8 cellular contexts compared by ENCODE assay signal in the genomic region with DNA sequence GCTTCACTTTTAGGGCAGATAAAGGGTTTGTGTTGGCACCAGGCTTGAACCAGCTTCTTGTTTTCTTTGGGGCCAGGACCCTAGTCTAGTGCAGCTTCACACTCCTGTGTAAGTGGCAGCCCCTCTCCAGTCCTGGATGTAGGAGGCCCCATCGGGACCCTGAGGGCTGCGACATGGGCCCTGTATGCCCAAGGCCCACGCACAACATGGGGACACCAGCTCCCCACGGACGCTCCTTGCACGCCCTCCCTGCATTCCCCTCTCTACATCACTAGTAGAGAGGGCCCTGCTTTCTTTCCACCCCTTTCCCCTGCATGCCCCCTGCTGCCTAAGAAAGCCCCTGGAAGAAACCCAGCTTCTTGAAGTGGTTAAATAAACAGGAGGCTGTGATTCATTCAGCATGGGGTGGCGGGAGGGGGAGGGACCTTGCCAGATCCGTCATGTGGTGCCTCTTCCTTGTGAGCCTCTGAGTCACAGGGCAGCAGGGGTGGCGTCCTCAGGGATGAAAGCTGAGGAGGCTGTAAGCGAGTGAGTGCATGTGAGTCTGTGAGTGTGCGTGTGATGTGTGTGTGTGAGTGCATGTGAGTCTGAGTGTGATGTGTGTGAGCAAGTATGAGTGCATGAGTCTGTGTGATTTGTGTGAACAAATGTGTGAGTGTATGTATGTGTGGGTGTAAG. TPM values are rescaled to one million over a fixed set of nuclear protein-coding genes. Genes with fewer than 3 reads are reported as not detected.
DNase-seq lines count a peak whose midpoint lies in the region; ATAC-seq, FAIRE-seq and TF ChIP-seq lines count a peak whose summit lies in the region.

No MANE protein-coding gene starts in this region.

- H3K9me3 ChIP-seq in BLaER1 treated with 17β-estradiol and CSF1 and Interleukin-3, amounts not matched to agents 10 nM and 100 nM (replicated peaks in 1 of 11) = peaks cover 0 to 8% (median 6%) of the 10 kb centered on the region in 11 experiments; a peak in 7 of 22 replicates
- H3K9me3 ChIP-seq in breast epithelium (no peaks in the 10 kb centered on the region), HepG2 (ENCODE audit: low read length) (peaks cover 21% of the 10 kb centered on the region; the same call in 1 of the 2 replicates)

- TF ChIP-seq CTCF in breast epithelium (IDR thresholded peaks at IDR 0.05) = no peak
- no peak for TF ChIP-seq CTCF in HepG2 (CRISPR knock-in tag; IDR thresholded peaks at IDR 0.05)

- intact Hi-C loops in breast epithelium (cut with DNase I; ENCODE audit: low total_unique reads) = no loop called here
- intact Hi-C loops in HepG2 (cut with micrococcal nuclease; ENCODE audit: unreplicated experiment) = no loop called here

- no peak for TF ChIP-seq EP300 in HepG2 (IDR thresholded peaks at IDR 0.05; ENCODE audit: low read depth in 2 of 2, low read length in 2 of 2)
- no peak for TF ChIP-seq EP300 in HepG2 (CRISPR knock-in tag; IDR thresholded peaks at IDR 0.05; ENCODE audit: borderline replicate concordance)

- in situ Hi-C loops in HepG2 (cut with HindIII; ENCODE audit: extremely low pct_ligation_motif_present, low pct_unique_long_range_greater_than_20kb) = no loop called here

- no peaks in the 10 kb centered on the region for H3K79me2 ChIP-seq in HepG2 (ENCODE audit: insufficient read depth, low read length)

- peak overlapping the region in 3 of 11 experiments; percentile 2 to 11 (median 9); a peak in 2 of 22 replicates for H3K9ac ChIP-seq in BLaER1 treated with 17β-estradiol and CSF1 and Interleukin-3, amounts not matched to agents 10 nM and 100 nM
- H3K9ac ChIP-seq in HepG2 (ENCODE audit: insufficient read depth, low read depth, low read length) = no peak overlapping the region

- CTCF ChIA-PET in HepG2 (lab: Yijun Ruan, JAX; ENCODE audit: low intra/inter-chr PET ratio, low total read pairs) = no interaction called here

- ATAC-seq in HepG2 (no peak), GM19463 (IDR thresholded peaks at IDR 0.05; ENCODE audit: unreplicated experiment) (no peak)

- TF ChIP-seq POLR2A in breast epithelium (IDR thresholded peaks at IDR 0.05) (no peak), HepG2 (IDR thresholded peaks at IDR 0.05; ENCODE audit: insufficient read depth in 1 of 2, low read depth in 2 of 2, low read length in 2 of 2) (no peak)

- BruUV-seq in HepG2 (replicated peaks; lab: Mats Ljungman, UMichigan) = no TSS peak

- 50% methylated on average over 11 of the region's 11 CpGs for WGBS in HepG2 (ENCODE audit: low lambda C conversion rate)

- POLR2A ChIA-PET in HepG2 (lab: Yijun Ruan, JAX) = no interaction called here

- H3K4me1 ChIP-seq in BLaER1 treated with 17β-estradiol and CSF1 and Interleukin-3, amounts not matched to agents 10 nM and 100 nM = peaks cover 0 to 28% (median 10%) of the 10 kb centered on the region in 10 experiments; a peak in 14 of 20 replicates
- H3K4me1 ChIP-seq in breast epithelium = no peaks in the 10 kb centered on the region
- peaks cover 21% of the 10 kb centered on the region for H3K4me1 ChIP-seq in HepG2 (ENCODE audit: insufficient read depth, low read length)

- DNase-seq in NCI-H226 (peak; percentile 92), breast epithelium (ENCODE audit: low spot score in 2 of 2) (peak; percentile 81 to 82), HepG2 (ENCODE audit: low spot score) (peak; percentile 22), NAMALWA (ENCODE audit: low spot score) (no peak)
- peak; percentile 49 for DNase-seq in stimulated activated CD8-positive, alpha-beta memory T cell treated with anti-CD3 and anti-CD28 coated beads, Interleukin-4, amount 100 ng/mL, for 24 hours (ENCODE audit: low read depth)
- no peak for DNase-seq in effector CD8-positive, alpha-beta T cell (lab: John Stamatoyannopoulos, UW)

- no peaks in the 10 kb centered on the region; a peak in 1 of 22 replicates for H4K20me1 ChIP-seq in BLaER1 treated with 17β-estradiol and CSF1 and Interleukin-3, amounts not matched to agents 10 nM and 100 nM
- H4K20me1 ChIP-seq in HepG2 (ENCODE audit: insufficient read depth, low read length) = no peaks in the 10 kb centered on the region

- no peak for FAIRE-seq in HepG2 (lab: Jason Lieb, UNC)

- H3K27ac ChIP-seq in BLaER1 treated with 17β-estradiol and CSF1 and Interleukin-3, amounts not matched to agents 10 nM and 100 nM = peak overlapping the region in 5 of 11 experiments; percentile 29 to 56 (median 52); a peak in 9 of 22 replicates
- H3K27ac ChIP-seq in breast epithelium = peak overlapping the region; percentile 73 to 82
- no peak overlapping the region for H3K27ac ChIP-seq in HepG2 (ENCODE audit: extremely low read length, insufficient read depth, low read length)

- H3K36me3 ChIP-seq in BLaER1 treated with 17β-estradiol and CSF1 and Interleukin-3, amounts not matched to agents 10 nM and 100 nM = no peaks in the 10 kb centered on the region
- H3K36me3 ChIP-seq in breast epithelium (no peaks in the 10 kb centered on the region), HepG2 (replicated peaks in 1 of 2; ENCODE audit: control insufficient read depth in 1 of 2, insufficient read depth in 2 of 2, low read length in 2 of 2) (no peaks in the 10 kb centered on the region)

- no peaks in the 10 kb centered on the region for H3K27me3 ChIP-seq in BLaER1 treated with 17β-estradiol and CSF1 and Interleukin-3, amounts not matched to agents 10 nM and 100 nM
- no peaks in the 10 kb centered on the region for H3K27me3 ChIP-seq in breast epithelium
- H3K27me3 ChIP-seq in HepG2 (ENCODE audit: control insufficient read depth in 1 of 2, insufficient read depth in 2 of 2, low read length in 2 of 2) = no peaks in the 10 kb centered on the region

- peak overlapping the region in 10 of 11 experiments; percentile 1 to 91 (median 46); a peak in 14 of 22 replicates for H3K4me2 ChIP-seq in BLaER1 treated with 17β-estradiol and CSF1 and Interleukin-3, amounts not matched to agents 10 nM and 100 nM
- H3K4me2 ChIP-seq in HepG2 (ENCODE audit: low read depth, low read length) = no peak overlapping the region

- H3K4me3 ChIP-seq in BLaER1 treated with 17β-estradiol and CSF1 and Interleukin-3, amounts not matched to agents 10 nM and 100 nM = no peak overlapping the region
- H3K4me3 ChIP-seq in breast epithelium (peak overlapping the region in 1 of 3 donors; percentile 3), HepG2 (replicated peaks in 1 of 3; ENCODE audit: insufficient read depth in 1 of 3, low read depth in 2 of 3, low read length in 3 of 3) (no peak overlapping the region)

- no peak for TF ChIP-seq RAD21 in HepG2 (CRISPR knock-in tag; IDR thresholded peaks at IDR 0.05)

- H2AFZ ChIP-seq in HepG2 (ENCODE audit: low read length) = no peak overlapping the region

TF ChIP-seq in HepG2, 621 proteins besides CTCF, POLR2A, EP300 and RAD21 (continues in another document):
- TF ChIP-seq CEBPB (IDR thresholded peaks at IDR 0.05; ENCODE audit: borderline replicate concordance, low read depth, low read length) (no peak), PAWR (CRISPR knock-in tag; IDR thresholded peaks at IDR 0.05; ENCODE audit: borderline replicate concordance) (no peak)

RNA-seq across cellular contexts. Expression of a gene that starts 42.5 kb away (rescaled TPM):
- total RNA-seq in breast epithelium (100 to 1,000 TPM in 2 of 3 donors, 10 to 100 TPM in 1; 88.8 to 205 (median 103) TPM), HepG2 (2016; rRNA removed; fragmentation: Illumina TruSeq; extraction: Trizol) (96.6 and 154 TPM in 2 replicates)
- 20.8 and 24.2 TPM in 2 replicates for total RNA-seq in HepG2 (2016; cell fraction: cytosol; rRNA removed; fragmentation: Illumina TruSeq; extraction: Trizol; ENCODE audit: low read depth)
- 99.8 and 164 TPM in 2 replicates for total RNA-seq in HepG2 (2016; cell fraction: insoluble cytoplasmic fraction; rRNA removed; fragmentation: Illumina TruSeq; extraction: Trizol)
- total RNA-seq in HepG2 (2016; cell fraction: membrane; rRNA removed; fragmentation: Illumina TruSeq; extraction: Trizol) = 48.0 and 50.2 TPM in 2 replicates
- 55.6 and 64.2 TPM in 2 replicates for total RNA-seq in HepG2 (2016; cell fraction: nucleus; rRNA removed; fragmentation: Illumina TruSeq; extraction: Trizol)
- 64.8 and 86.3 TPM in 2 replicates for polyA plus RNA-seq in HepG2 (2011; rRNA removed)
- 40.8 and 66.4 TPM in 2 replicates for polyA plus RNA-seq in HepG2 (2011; cell fraction: cytosol; rRNA removed)
- polyA plus RNA-seq in HepG2 (2011; cell fraction: nucleus; rRNA removed) = 26.2 and 33.6 TPM in 2 replicates
- polyA plus RNA-seq in HepG2 (2012) = 31.5 and 57.8 TPM in 2 replicates
- 26.2 and 26.4 TPM in 2 replicates for polyA plus RNA-seq in HepG2 (2016; cell fraction: cytosol; fragmentation: Illumina TruSeq; extraction: Trizol; ENCODE audit: low read depth)
- 193 and 198 TPM in 2 replicates for polyA plus RNA-seq in HepG2 (2016; cell fraction: insoluble cytoplasmic fraction; fragmentation: Illumina TruSeq; extraction: Trizol; ENCODE audit: low read depth)
- 44.7 and 48.2 TPM in 2 replicates for polyA plus RNA-seq in HepG2 (2016; cell fraction: membrane; fragmentation: Illumina TruSeq; extraction: Trizol; ENCODE audit: low read depth)
- polyA plus RNA-seq in HepG2 (2016; cell fraction: nucleus; fragmentation: Illumina TruSeq; extraction: Trizol; ENCODE audit: insufficient read depth, low read depth) = 75.7 and 79.5 TPM in 2 replicates
- 12.8 and 16.1 TPM in 2 replicates for polyA minus RNA-seq in HepG2 (2011; rRNA and poly(A)+ RNA removed; ENCODE audit: low replicate concordance)
- polyA minus RNA-seq in HepG2 (2011; cell fraction: cytosol; rRNA and poly(A)+ RNA removed) = 35.9 and 41.2 TPM in 2 replicates
- 60.4 and 62.8 TPM in 2 replicates for polyA minus RNA-seq in HepG2 (2011; cell fraction: nucleus; rRNA and poly(A)+ RNA removed)

Comparison
In these comparisons a context has a peak if more than half of its experiments do, and no peak if none do; other contexts are left out.
1. DNase-seq: peak in NCI-H226 (single experiment), breast epithelium (2 of 2), HepG2 (single experiment) and stimulated activated CD8-positive, alpha-beta memory T cell treated with anti-CD3 and anti-CD28 coated beads, Interleukin-4, amount 100 ng/mL, for 24 hours (single experiment); none in effector CD8-positive, alpha-beta T cell (single experiment) and NAMALWA (single experiment).